ENCODE assay signal across 25 cellular contexts in the genomic region with DNA sequence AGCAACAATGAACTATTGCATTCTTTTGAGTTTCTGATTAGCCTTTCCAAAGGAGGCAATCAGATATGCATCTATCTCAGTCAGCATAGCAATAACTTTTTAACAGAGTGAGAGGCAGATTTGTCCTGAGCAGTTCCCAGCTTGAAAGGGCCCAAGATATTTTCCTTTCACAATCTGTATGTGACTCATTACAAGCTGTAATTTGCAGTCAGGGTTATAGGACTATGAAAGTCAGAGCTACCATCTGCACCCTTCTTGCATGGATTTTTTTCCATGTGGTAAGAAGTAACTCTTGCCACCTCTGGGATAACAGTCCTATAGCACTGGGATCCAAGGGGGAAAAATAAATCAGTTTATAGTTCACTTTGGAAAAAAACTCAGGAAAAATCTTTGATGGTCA.
DNase-seq lines count a peak whose midpoint lies in the region; ATAC-seq and TF ChIP-seq lines count a peak whose summit lies in the region.
"Had no signal": no experiment of that assay in that cellular context is flagged by ENCODE, and none has a peak within 500 bp of the region (broad histone marks: within the 10 kb centered on the region; RNA-seq: fewer than 3 reads in every experiment).

No MANE protein-coding gene starts in this region.

- no peak overlapping the region for H2BK5ac ChIP-seq in mesendoderm (ENCODE audit: low read length)

- no peak overlapping the region for H2BK15ac ChIP-seq in mesendoderm (replicated peaks; ENCODE audit: low read depth)

- no peak overlapping the region for H3K27ac ChIP-seq in GM23248
- H3K27ac ChIP-seq in mesendoderm (ENCODE audit: low read depth, low read length), result no peak overlapping the region
- H3K27ac ChIP-seq in naive thymus-derived CD4-positive, alpha-beta T cell (ENCODE audit: low read depth, low read length), result no peak overlapping the region
- H3K27ac ChIP-seq: BLaER1, HL-60, PC-9, SJSA1 had no signal

- H3K9me2 ChIP-seq in GM23248 (ENCODE audit: insufficient read depth), result no peaks in the 10 kb centered on the region

- no peak overlapping the region for H3K27ac Mint-ChIP-seq in naive thymus-derived CD4-positive, alpha-beta T cell
- H3K27ac Mint-ChIP-seq: CD4-positive, alpha-beta memory T cell had no signal

- no peak overlapping the region for H2AK5ac ChIP-seq in mesendoderm (ENCODE audit: low read length)

- H2BK120ac ChIP-seq in mesendoderm (ENCODE audit: low read depth, low read length), result no peak overlapping the region

- no peaks in the 10 kb centered on the region for H3K27me3 Mint-ChIP-seq in naive thymus-derived CD4-positive, alpha-beta T cell
- H3K27me3 Mint-ChIP-seq: CD4-positive, alpha-beta memory T cell had no signal

- in situ Hi-C loops in GM23248 (cut with MboI) (no loop called here), GM13976 (cut with MboI; ENCODE audit: low sequenced_read_pairs, unreplicated experiment) (no loop called here)

- intact Hi-C loops in naive thymus-derived CD4-positive, alpha-beta T cell (cut with micrococcal nuclease), result no loop called here

- H3K4me1 Mint-ChIP-seq in naive thymus-derived CD4-positive, alpha-beta T cell, result no peaks in the 10 kb centered on the region
- H3K4me1 Mint-ChIP-seq: CD4-positive, alpha-beta memory T cell had no signal

- no peak overlapping the region for H3K4me2 ChIP-seq in GM23248 (ENCODE audit: unreplicated experiment)
- H3K4me2 ChIP-seq in mesendoderm (ENCODE audit: low read length), result no peak overlapping the region
- H3K4me2 ChIP-seq: BLaER1, PC-9 had no signal

- peak overlapping the region; percentile 42 for H3K56ac ChIP-seq in mesendoderm (ENCODE audit: low read length)

- POLR2A ChIA-PET in naive thymus-derived CD4-positive, alpha-beta T cell (lab: Charles Lee), result no interaction called here

- H3K9me3 Mint-ChIP-seq in naive thymus-derived CD4-positive, alpha-beta T cell, result peaks cover 0 to 14% (median 3%) of the 10 kb centered on the region in 11 donors

- H3K4me3 Mint-ChIP-seq in naive thymus-derived CD4-positive, alpha-beta T cell, result no peak overlapping the region
- H3K4me3 Mint-ChIP-seq: CD4-positive, alpha-beta memory T cell had no signal

- H3K18ac ChIP-seq in mesendoderm (ENCODE audit: low read length), result no peak overlapping the region

- H4K8ac ChIP-seq in mesendoderm (ENCODE audit: low read depth, low read length), result no peak overlapping the region

- peak; percentile 15 for DNase-seq in GM23248
- peak; percentile 15 for DNase-seq in OCI-M1 (lab: John Stamatoyannopoulos, UW)
- peak; percentile 3 for DNase-seq in choroid plexus epithelial cell (ENCODE audit: low read depth)
- DNase-seq in mesendoderm, result no peak
- no peak for DNase-seq in dedifferentiated amniotic fluid mesenchymal stem cell (ENCODE audit: extremely low spot score)
- DNase-seq in naive thymus-derived CD4-positive, alpha-beta T cell, result no peak
- no peak for DNase-seq in GM13976 (ENCODE audit: low spot score)
- DNase-seq in NCI-H2029 (lab: John Stamatoyannopoulos, UW), result no peak
- DNase-seq: CD4-positive, alpha-beta memory T cell; COR-L47; DMS79 treated with DMSO at 0.1 percent for 48 hours; Karpas-422; MV-4-11; NCI-H1105; NCI-H1436 treated with DMSO at 0.1 percent for 48 hours; NCI-H187 treated with DMSO at 0.1 percent for 48 hours; NCI-H2107; NCI-H446; NCI-H524 treated with DMSO at 0.1 percent for 48 hours; NCI-H774; PC-9; Right ventricle myocardium superior had no signal

- H3K79me2 ChIP-seq in GM23248 (ENCODE audit: insufficient read depth) (no peaks in the 10 kb centered on the region), mesendoderm (ENCODE audit: control insufficient read depth, insufficient read depth, low read length) (no peaks in the 10 kb centered on the region)

- H3K36me3 ChIP-seq in GM23248 (ENCODE audit: low read depth) (no peaks in the 10 kb centered on the region), mesendoderm (ENCODE audit: control insufficient read depth, insufficient read depth, low read length) (no peaks in the 10 kb centered on the region)
- H3K36me3 ChIP-seq in naive thymus-derived CD4-positive, alpha-beta T cell (ENCODE audit: control insufficient read depth in 2 of 3, insufficient read depth in 3 of 3, low read length in 3 of 3), result no peaks in the 10 kb centered on the region
- H3K36me3 ChIP-seq: BLaER1, SJSA1 had no signal

- H3K23ac ChIP-seq in mesendoderm (ENCODE audit: low read length), result no peak overlapping the region

- H3K4ac ChIP-seq in mesendoderm (ENCODE audit: low read depth, low read length), result no peak overlapping the region

- no peak for ATAC-seq in naive thymus-derived CD4-positive, alpha-beta T cell

- CTCF ChIA-PET in naive thymus-derived CD4-positive, alpha-beta T cell (lab: Charles Lee), result no interaction called here

- H4K5ac ChIP-seq in mesendoderm (ENCODE audit: low read length), result no peak overlapping the region

- no peak overlapping the region for H3K4me3 ChIP-seq in GM23248
- no peak overlapping the region for H3K4me3 ChIP-seq in choroid plexus epithelial cell (ENCODE audit: low read depth, low read length)
- H3K4me3 ChIP-seq in mesendoderm (ENCODE audit: low read length), result no peak overlapping the region
- no peak overlapping the region for H3K4me3 ChIP-seq in naive thymus-derived CD4-positive, alpha-beta T cell (ENCODE audit: low read length)
- H3K4me3 ChIP-seq: BLaER1, PC-9, SJSA1 had no signal

- H3K36me3 Mint-ChIP-seq in naive thymus-derived CD4-positive, alpha-beta T cell, result no peaks in the 10 kb centered on the region
- H3K36me3 Mint-ChIP-seq: CD4-positive, alpha-beta memory T cell had no signal

- no peak overlapping the region for H2AFZ ChIP-seq in GM23248
- H2AFZ ChIP-seq: PC-9 had no signal

- H3K27me3 ChIP-seq in GM23248 (replicated peaks; ENCODE audit: insufficient read depth), result no peaks in the 10 kb centered on the region
- H3K27me3 ChIP-seq in mesendoderm (ENCODE audit: insufficient read depth, low read length, poor library complexity), result no peaks in the 10 kb centered on the region
- H3K27me3 ChIP-seq in naive thymus-derived CD4-positive, alpha-beta T cell (ENCODE audit: control insufficient read depth in 2 of 2, insufficient read depth in 2 of 2, low read length in 2 of 2), result no peaks in the 10 kb centered on the region
- H3K27me3 ChIP-seq: BLaER1, SJSA1 had no signal

- no peaks in the 10 kb centered on the region for H4K20me1 ChIP-seq in GM23248 (ENCODE audit: insufficient read depth)
- H4K20me1 ChIP-seq: BLaER1 had no signal

- no peaks in the 10 kb centered on the region for H3F3A ChIP-seq in GM23248 (ENCODE audit: insufficient read depth)

- H3K79me1 ChIP-seq in mesendoderm (ENCODE audit: low read length), result no peaks in the 10 kb centered on the region

- TF ChIP-seq CTCF in choroid plexus epithelial cell (conservative IDR thresholded peaks at IDR 0.05; ENCODE audit: low read depth, low read length), result no peak
- no peak for TF ChIP-seq CTCF in GM13976 (IDR thresholded peaks at IDR 0.05; ENCODE audit: borderline replicate concordance, control extremely low read depth, extremely low read depth, insufficient read depth, missing control alignments)

- no peaks in the 10 kb centered on the region for H3K4me1 ChIP-seq in GM23248 (ENCODE audit: insufficient read depth)
- H3K4me1 ChIP-seq in mesendoderm (ENCODE audit: control insufficient read depth, low read depth, low read length), result no peaks in the 10 kb centered on the region
- H3K4me1 ChIP-seq in naive thymus-derived CD4-positive, alpha-beta T cell (ENCODE audit: control insufficient read depth in 2 of 2, insufficient read depth in 2 of 2, low read length in 2 of 2), result no peaks in the 10 kb centered on the region
- H3K4me1 ChIP-seq: BLaER1, SJSA1 had no signal

- H3K9ac ChIP-seq in GM23248 (no peak overlapping the region), mesendoderm (ENCODE audit: low read length) (no peak overlapping the region)
- H3K9ac ChIP-seq: BLaER1 had no signal

- no peaks in the 10 kb centered on the region for H3K9me3 ChIP-seq in GM23248 (ENCODE audit: low read depth)
- H3K9me3 ChIP-seq in naive thymus-derived CD4-positive, alpha-beta T cell (ENCODE audit: control insufficient read depth in 2 of 3, low read length in 3 of 3), result no peaks in the 10 kb centered on the region
- H3K9me3 ChIP-seq: BLaER1, SJSA1 had no signal

Comparison
In these comparisons a context has a peak if more than half of its experiments do, and no peak if none do; other contexts are left out.
1. DNase-seq: peak in GM23248 (single experiment), OCI-M1 (single experiment) and choroid plexus epithelial cell (single experiment); none in mesendoderm (single experiment), dedifferentiated amniotic fluid mesenchymal stem cell (single experiment), naive thymus-derived CD4-positive, alpha-beta T cell (0 of 9), GM13976 (single experiment) and NCI-H2029 (single experiment).